ENCODE assay signal across 8 cellular contexts in the genomic region with DNA sequence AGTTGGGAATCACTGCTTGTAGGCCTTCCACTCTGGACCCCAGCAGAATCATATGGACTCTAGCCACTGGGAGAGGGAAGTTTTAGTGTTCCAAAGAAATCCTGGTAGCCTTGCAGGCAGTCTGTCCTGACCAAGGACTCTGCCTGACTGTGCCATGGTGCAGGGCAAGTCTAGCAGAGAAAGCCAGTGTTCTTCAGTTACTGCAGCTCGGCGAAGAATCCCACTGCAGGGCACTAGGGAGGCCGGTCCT. TPM values are rescaled to one million over a fixed set of nuclear protein-coding genes. Genes with fewer than 3 reads are reported as not detected.
DNase-seq lines count a peak whose midpoint lies in the region; ATAC-seq and TF ChIP-seq lines count a peak whose summit lies in the region.

No MANE protein-coding gene starts in this region.

- peaks cover 13% of the 10 kb centered on the region; the same call in 1 of the 2 replicates for H4K20me1 ChIP-seq in Karpas-422 (ENCODE audit: insufficient read depth, low read depth, low read length)

- H3K9ac ChIP-seq in Karpas-422 (ENCODE audit: low read length) (peak overlapping the region; percentile 98), colonic mucosa (ENCODE audit: low read depth in 2 of 2, low read length in 2 of 2) (peak overlapping the region; percentile 44 to 97)

- peaks cover 42% of the 10 kb centered on the region for H3K79me2 ChIP-seq in Karpas-422 (ENCODE audit: low read length)

- no peaks in the 10 kb centered on the region for H3K27me3 Mint-ChIP-seq in naive B cell

- peaks cover 41 to 59% (median 54%) of the 10 kb centered on the region in 3 donors for H3K4me1 Mint-ChIP-seq in naive B cell

- no peaks in the 10 kb centered on the region for H3K9me3 ChIP-seq in Karpas-422 (ENCODE audit: low read length)
- H3K9me3 ChIP-seq in colonic mucosa = no peaks in the 10 kb centered on the region

- no peaks in the 10 kb centered on the region for H3K9me2 ChIP-seq in Karpas-422 (replicated peaks; ENCODE audit: insufficient read depth, low read length)

- H3K4me3 ChIP-seq in Karpas-422 (ENCODE audit: low read length) = peak overlapping the region; percentile 81
- peak overlapping the region; percentile 33 for H3K4me3 ChIP-seq in colonic mucosa

- no peak for ATAC-seq in naive B cell (ENCODE audit: low read depth in 2 of 2)
- no peak for ATAC-seq in HG03565 (IDR thresholded peaks at IDR 0.05; ENCODE audit: unreplicated experiment)

- H3K27ac Mint-ChIP-seq in naive B cell = peak overlapping the region; percentile 84 to 98 (median 96)

- no peak overlapping the region for H3K27ac ChIP-seq in Karpas-422 (ENCODE audit: low read length)
- H3K27ac ChIP-seq in colonic mucosa = peak overlapping the region; percentile 64

- DNase-seq in G401 (ENCODE audit: low spot score) (peak; percentile 66), Karpas-422 (peak; percentile 23), colonic mucosa (no peak), naive B cell (no peak), foreskin melanocyte (no peak), HT-29 (ENCODE audit: low spot score) (no peak)
- no peak for DNase-seq in activated CD4-positive, CD25-positive, alpha-beta regulatory T cell treated with anti-CD3 and anti-CD28 coated beads, Interleukin-2, amount 50 U/mL, for 72 hours

- no peaks in the 10 kb centered on the region for H3K9me3 Mint-ChIP-seq in naive B cell

- H3K36me3 ChIP-seq in Karpas-422 (ENCODE audit: insufficient read depth, low read length) (peaks cover 25% of the 10 kb centered on the region), colonic mucosa (no peaks in the 10 kb centered on the region)

- H3K36me3 Mint-ChIP-seq in naive B cell = no peaks in the 10 kb centered on the region

- H3K4me1 ChIP-seq in Karpas-422 (ENCODE audit: low read length) (peaks cover 50% of the 10 kb centered on the region), colonic mucosa (peaks cover 25% of the 10 kb centered on the region)

- H3K4me2 ChIP-seq in Karpas-422 (ENCODE audit: low read depth, low read length, poor library complexity, severe bottlenecking) = peak overlapping the region; percentile 87

- H2AFZ ChIP-seq in Karpas-422 (ENCODE audit: low read length) = 0 out of 2 replicates have a peak overlapping the region, but pooled peaks have one; percentile 49

- peak overlapping the region; percentile 81 to 96 (median 91) for H3K4me3 Mint-ChIP-seq in naive B cell

- in situ Hi-C loops in G401 (cut with HindIII; ENCODE audit: low sequenced_read_pairs) = no loop called here

- intact Hi-C loops in colonic mucosa (cut with DNase I) = no loop called here

- TF ChIP-seq CTCF in colonic mucosa (IDR thresholded peaks at IDR 0.05) = no peak

- no peaks in the 10 kb centered on the region for H3K27me3 ChIP-seq in Karpas-422 (ENCODE audit: low read length)
- H3K27me3 ChIP-seq in colonic mucosa = no peaks in the 10 kb centered on the region

RNA-seq across cellular contexts. Expression of gene MATR3, which starts 20.3 kb away (rescaled TPM):
- 251 and 346 TPM in 2 replicates for total RNA-seq in G401 (2014; rRNA removed; shearing (Covaris generic))
- 188 and 245 TPM in 2 replicates for total RNA-seq in Karpas-422 (2014; rRNA removed; shearing (Covaris generic); ENCODE audit: low replicate concordance)
- total RNA-seq in colonic mucosa = 100 to 1,000 TPM; 105 to 128 TPM
- polyA plus RNA-seq in naive B cell (ENCODE audit: low read depth in 6 of 6) = 100 to 1,000 TPM; 370 to 439 (median 392) TPM
- 179 and 199 TPM in 2 replicates for total RNA-seq in HT-29 (2014; rRNA removed; shearing (Covaris generic))

Comparison
In these comparisons a context has a peak if more than half of its experiments do, and no peak if none do; other contexts are left out.
1. DNase-seq: peak in G401 (single experiment) and Karpas-422 (single experiment); none in colonic mucosa (single experiment), naive B cell (single experiment), foreskin melanocyte (single experiment), HT-29 (single experiment) and activated CD4-positive, CD25-positive, alpha-beta regulatory T cell treated with anti-CD3 and anti-CD28 coated beads, Interleukin-2, amount 50 U/mL, for 72 hours (single experiment).